ENCODE assay signal across 34 cellular contexts in genomic region chr3:21561472-21561871, GRCh38.
A peak's percentile ranks its signal among the peaks of the same experiment; 100 is the strongest.
DNase-seq lines count a peak whose midpoint lies in the region; ATAC-seq, FAIRE-seq and TF ChIP-seq lines count a peak whose summit lies in the region.
"Had no signal": no experiment of that assay in that cellular context is flagged by ENCODE, and none has a peak within 500 bp of the region (broad histone marks: within the 10 kb centered on the region; RNA-seq: fewer than 3 reads in every experiment).

No MANE protein-coding gene starts in this region.

- H3K4me1 Mint-ChIP-seq in astrocyte (ENCODE audit: low read depth, unreplicated experiment), result peaks cover 4% of the 10 kb centered on the region
- H3K4me1 Mint-ChIP-seq: B cell; CD14-positive monocyte; CD4-positive, alpha-beta memory T cell; CD4-positive, CD25-positive, alpha-beta regulatory T cell; CD8-positive, alpha-beta memory T cell had no signal

- H3K27me3 Mint-ChIP-seq in astrocyte (ENCODE audit: low read depth, unreplicated experiment), result no peaks in the 10 kb centered on the region
- H3K27me3 Mint-ChIP-seq: B cell; CD4-positive, alpha-beta memory T cell; CD4-positive, alpha-beta T cell; CD4-positive, CD25-positive, alpha-beta regulatory T cell; CD8-positive, alpha-beta memory T cell had no signal

- TF ChIP-seq CTCF in astrocyte (IDR thresholded peaks at IDR 0.05; ENCODE audit: insufficient read depth, low read depth, low read length), result no peak

- FAIRE-seq in astrocyte (lab: Jason Lieb, UNC), result no peak
- FAIRE-seq: A204.1, A549, D721Med had no signal

- no peaks in the 10 kb centered on the region for H3K79me2 ChIP-seq in astrocyte (ENCODE audit: insufficient read depth, low read length)

- DNase-seq in astrocyte (ENCODE audit: low read depth) (no peak), neuronal stem cell (ENCODE audit: low spot score) (no peak), left colon (no peak)
- DNase-seq: 8988T; ACHN; AML-193; BE2C; C1 segment of cervical spinal cord; Caco-2; Calu3; CD4-positive, alpha-beta memory T cell; CD4-positive, alpha-beta T cell; CD4-positive, CD25-positive, alpha-beta regulatory T cell; CD8-positive, alpha-beta memory T cell; CD8-positive, alpha-beta T cell; COR-L47; DMS 273 treated with DMSO at 0.1 percent for 48 hours; DMS153; DMS53; DMS79; DMS79 treated with DMSO at 0.1 percent for 48 hours; DND-41; EL had no signal

- H2BK5ac ChIP-seq in neuronal stem cell (ENCODE audit: low read length), result no peak overlapping the region

- H3K4me2 ChIP-seq in BLaER1 treated with 17β-estradiol and CSF1 and Interleukin-3, amounts not matched to agents 10 nM and 100 nM, result peak overlapping the region in 7 of 11 experiments; percentile 3 to 48 (median 21); a peak in 10 of 22 replicates
- H3K4me2 ChIP-seq in astrocyte (ENCODE audit: low read length) (no peak overlapping the region), neuronal stem cell (ENCODE audit: insufficient read depth, low read length, poor library complexity, severe bottlenecking) (no peak overlapping the region)
- H3K4me2 ChIP-seq: A549, BLaER1 had no signal

- H3K4me1 ChIP-seq in BLaER1 treated with 17β-estradiol and CSF1 and Interleukin-3, amounts not matched to agents 10 nM and 100 nM, result peaks cover 7 to 20% (median 15%) of the 10 kb centered on the region in 10 experiments; a peak in 16 of 20 replicates
- H3K4me1 ChIP-seq in astrocyte (ENCODE audit: insufficient read depth, low read length), result no peaks in the 10 kb centered on the region
- H3K4me1 ChIP-seq in neuronal stem cell (ENCODE audit: control insufficient read depth in 2 of 2, insufficient read depth in 1 of 2, low read depth in 1 of 2, low read length in 2 of 2), result no peaks in the 10 kb centered on the region
- H3K4me1 ChIP-seq: A549, BE2C, Caco-2 had no signal

- H3K23ac ChIP-seq in neuronal stem cell (ENCODE audit: low read depth, low read length, poor library complexity), result peak overlapping the region; percentile 37

- no peak overlapping the region for H2BK15ac ChIP-seq in neuronal stem cell (ENCODE audit: low read length)

- intact Hi-C loops in left colon (cut with DNase I, micrococcal nuclease), result no loop called here

- H3K14ac ChIP-seq in neuronal stem cell (ENCODE audit: low read length), result no peak overlapping the region

- H3K27ac Mint-ChIP-seq in astrocyte (ENCODE audit: unreplicated experiment), result peak overlapping the region; percentile 31
- H3K27ac Mint-ChIP-seq: B cell; CD14-positive monocyte; CD4-positive, alpha-beta memory T cell; CD4-positive, alpha-beta T cell; CD4-positive, CD25-positive, alpha-beta regulatory T cell; CD8-positive, alpha-beta memory T cell; CD8-positive, alpha-beta T cell had no signal

- peaks cover 16% of the 10 kb centered on the region for H3K9me3 Mint-ChIP-seq in astrocyte (ENCODE audit: unreplicated experiment)

- no peak overlapping the region for H2BK120ac ChIP-seq in neuronal stem cell (ENCODE audit: low read depth, low read length)

- peaks cover 16 to 68% (median 55%) of the 10 kb centered on the region in 11 experiments for H3K9me3 ChIP-seq in BLaER1 treated with 17β-estradiol and CSF1 and Interleukin-3, amounts not matched to agents 10 nM and 100 nM (replicated peaks in 1 of 11)
- H3K9me3 ChIP-seq in astrocyte (ENCODE audit: insufficient read depth, low read depth, low read length) (no peaks in the 10 kb centered on the region), neuronal stem cell (replicated peaks in 1 of 2; ENCODE audit: control insufficient read depth in 2 of 2, insufficient read depth in 1 of 2, low read depth in 1 of 2, low read length in 2 of 2) (no peaks in the 10 kb centered on the region)
- H3K9me3 ChIP-seq: A549, BE2C, Caco-2 had no signal

- H2AFZ ChIP-seq in astrocyte (ENCODE audit: low read depth, low read length) (no peak overlapping the region), neuronal stem cell (ENCODE audit: low read length) (no peak overlapping the region)

- no CpG with 5 or more reads among the region's 2 CpGs for WGBS in neuronal stem cell (ENCODE audit: extremely low coverage in 2 of 2, insufficient read length in 2 of 2, insufficient replicate concordance in 1 of 2), 2 donors

- H2AK5ac ChIP-seq in neuronal stem cell (ENCODE audit: low read depth, low read length), result no peak overlapping the region

- H4K20me1 ChIP-seq in BLaER1 treated with 17β-estradiol and CSF1 and Interleukin-3, amounts not matched to agents 10 nM and 100 nM, result no peaks in the 10 kb centered on the region; a peak in 2 of 22 replicates
- no peaks in the 10 kb centered on the region for H4K20me1 ChIP-seq in astrocyte (ENCODE audit: insufficient read depth, low read length)

- no peak overlapping the region for H2BK12ac ChIP-seq in neuronal stem cell (ENCODE audit: low read length)

- no peak overlapping the region for H3K4me3 ChIP-seq in BLaER1 treated with 17β-estradiol and CSF1 and Interleukin-3, amounts not matched to agents 10 nM and 100 nM
- H3K4me3 ChIP-seq in astrocyte (ENCODE audit: insufficient read depth, low read depth, low read length) (no peak overlapping the region), neuronal stem cell (ENCODE audit: low read length in 2 of 2) (no peak overlapping the region)
- H3K4me3 ChIP-seq: A549, BLaER1 had no signal

- H3K79me1 ChIP-seq in neuronal stem cell (ENCODE audit: low read depth, low read length), result no peaks in the 10 kb centered on the region

- no peak overlapping the region for H4K8ac ChIP-seq in neuronal stem cell (ENCODE audit: low read depth, low read length)

- no peak overlapping the region for H3K4me3 Mint-ChIP-seq in astrocyte (ENCODE audit: unreplicated experiment)
- H3K4me3 Mint-ChIP-seq: B cell; CD14-positive monocyte; CD4-positive, alpha-beta memory T cell; CD4-positive, alpha-beta T cell; CD4-positive, CD25-positive, alpha-beta regulatory T cell; CD8-positive, alpha-beta memory T cell; CD8-positive, alpha-beta T cell had no signal

- H3K4ac ChIP-seq in neuronal stem cell (ENCODE audit: low read length), result no peak overlapping the region

- ATAC-seq in HG02798 (IDR thresholded peaks at IDR 0.05; ENCODE audit: poor library complexity, unreplicated experiment) (no peak), HG03196 (IDR thresholded peaks at IDR 0.05; ENCODE audit: unreplicated experiment) (no peak), left colon (no peak)
- ATAC-seq: A549; CD8-positive, alpha-beta T cell had no signal

- H3K36me3 Mint-ChIP-seq in astrocyte (ENCODE audit: low read depth, unreplicated experiment), result peaks cover 5% of the 10 kb centered on the region
- H3K36me3 Mint-ChIP-seq: CD14-positive monocyte; CD4-positive, alpha-beta memory T cell; CD4-positive, CD25-positive, alpha-beta regulatory T cell; CD8-positive, alpha-beta memory T cell; CD8-positive, alpha-beta T cell had no signal

- H4K91ac ChIP-seq in neuronal stem cell (ENCODE audit: low read depth, low read length, poor library complexity), result no peak overlapping the region

- H3K27ac ChIP-seq in BLaER1 treated with 17β-estradiol and CSF1 and Interleukin-3, amounts not matched to agents 10 nM and 100 nM, result peak overlapping the region in 5 of 11 experiments; percentile 8 to 44 (median 34); a peak in 6 of 22 replicates
- no peak overlapping the region for H3K27ac ChIP-seq in astrocyte (ENCODE audit: low read depth, low read length)
- H3K27ac ChIP-seq in neuronal stem cell (replicated peaks; ENCODE audit: low read length), result no peak overlapping the region
- H3K27ac ChIP-seq: 22Rv1, A549, BLaER1, C4-2B had no signal

- peaks cover 10 to 80% (median 41%) of the 10 kb centered on the region in 11 experiments; a peak in 21 of 22 replicates for H3K36me3 ChIP-seq in BLaER1 treated with 17β-estradiol and CSF1 and Interleukin-3, amounts not matched to agents 10 nM and 100 nM
- H3K36me3 ChIP-seq in astrocyte (ENCODE audit: insufficient read depth, low read length) (no peaks in the 10 kb centered on the region), neuronal stem cell (replicated peaks in 1 of 2; ENCODE audit: control insufficient read depth in 2 of 2, insufficient read depth in 2 of 2, low read length in 2 of 2) (no peaks in the 10 kb centered on the region)
- H3K36me3 ChIP-seq: BE2C had no signal

- no peak overlapping the region for H3K18ac ChIP-seq in neuronal stem cell (ENCODE audit: low read length)

- H3K9ac ChIP-seq in BLaER1 treated with 17β-estradiol and CSF1 and Interleukin-3, amounts not matched to agents 10 nM and 100 nM, result no peak overlapping the region
- H3K9ac ChIP-seq in astrocyte (ENCODE audit: low read length) (no peak overlapping the region), neuronal stem cell (ENCODE audit: low read depth, low read length, poor library complexity) (no peak overlapping the region)
- H3K9ac ChIP-seq: BLaER1 had no signal

- H3K27me3 ChIP-seq in BLaER1 treated with 17β-estradiol and CSF1 and Interleukin-3, amounts not matched to agents 10 nM and 100 nM, result no peaks in the 10 kb centered on the region
- H3K27me3 ChIP-seq in astrocyte (ENCODE audit: insufficient read depth, low read length) (no peaks in the 10 kb centered on the region), neuronal stem cell (ENCODE audit: control insufficient read depth in 3 of 3, insufficient read depth in 3 of 3, low read depth in 1 of 3, low read length in 3 of 3) (no peaks in the 10 kb centered on the region)
- H3K27me3 ChIP-seq: BE2C, BLaER1 had no signal

Comparison
In these comparisons a context has a peak if more than half of its experiments do, and no peak if none do; other contexts are left out.
1. H3K4me2 ChIP-seq: peak in BLaER1 treated with 17β-estradiol and CSF1 and Interleukin-3, amounts not matched to agents 10 nM and 100 nM (7 of 11); none in astrocyte (single experiment) and neuronal stem cell (single experiment).